11 cellular contexts compared by ENCODE assay signal in the genomic region with DNA sequence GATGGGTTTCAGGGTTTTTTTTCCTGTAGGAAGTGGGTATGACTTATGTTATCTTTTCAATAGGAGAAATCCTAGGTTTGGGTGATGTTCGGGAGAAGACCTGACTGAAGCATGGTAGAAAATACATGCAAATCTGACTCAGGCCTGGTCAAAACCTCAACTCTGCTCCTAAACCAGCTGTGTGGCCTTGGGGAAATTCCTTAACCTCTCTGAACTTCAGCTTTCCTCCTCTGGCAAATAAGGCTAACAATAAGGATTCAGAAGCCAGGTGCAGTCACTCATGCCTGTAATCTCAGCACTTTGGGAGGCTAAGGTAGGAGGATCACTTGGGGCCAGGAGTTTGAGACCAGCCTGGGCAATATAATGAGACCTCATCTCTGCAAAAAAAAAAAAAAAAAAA.
"Had no signal": no experiment of that assay in that cellular context is flagged by ENCODE, and none has a peak within 500 bp of the region (broad histone marks: within the 10 kb centered on the region; RNA-seq: fewer than 3 reads in every experiment).

No MANE protein-coding gene starts in this region.

- H3K36me3 ChIP-seq: HAP-1 had no signal

- H3K4me1 ChIP-seq: HAP-1 had no signal

- H3K27ac ChIP-seq: GM23248 had no signal

- H3K9ac ChIP-seq: GM23248 had no signal

- H2AFZ ChIP-seq: GM23248, GM23338 had no signal

- DNase-seq: GM23248, GOT3, H7, H9, HCEC 1CT, HFFc6 had no signal

- H3K4me2 ChIP-seq: GM23338 had no signal

- FAIRE-seq: H1, H54 had no signal

- H3K9me3 ChIP-seq: HAP-1 had no signal

- ATAC-seq: GM23338, HCT116 had no signal

- H3K4me3 ChIP-seq: GM23248, GM23338, HAP-1 had no signal
